In the genomic region with DNA sequence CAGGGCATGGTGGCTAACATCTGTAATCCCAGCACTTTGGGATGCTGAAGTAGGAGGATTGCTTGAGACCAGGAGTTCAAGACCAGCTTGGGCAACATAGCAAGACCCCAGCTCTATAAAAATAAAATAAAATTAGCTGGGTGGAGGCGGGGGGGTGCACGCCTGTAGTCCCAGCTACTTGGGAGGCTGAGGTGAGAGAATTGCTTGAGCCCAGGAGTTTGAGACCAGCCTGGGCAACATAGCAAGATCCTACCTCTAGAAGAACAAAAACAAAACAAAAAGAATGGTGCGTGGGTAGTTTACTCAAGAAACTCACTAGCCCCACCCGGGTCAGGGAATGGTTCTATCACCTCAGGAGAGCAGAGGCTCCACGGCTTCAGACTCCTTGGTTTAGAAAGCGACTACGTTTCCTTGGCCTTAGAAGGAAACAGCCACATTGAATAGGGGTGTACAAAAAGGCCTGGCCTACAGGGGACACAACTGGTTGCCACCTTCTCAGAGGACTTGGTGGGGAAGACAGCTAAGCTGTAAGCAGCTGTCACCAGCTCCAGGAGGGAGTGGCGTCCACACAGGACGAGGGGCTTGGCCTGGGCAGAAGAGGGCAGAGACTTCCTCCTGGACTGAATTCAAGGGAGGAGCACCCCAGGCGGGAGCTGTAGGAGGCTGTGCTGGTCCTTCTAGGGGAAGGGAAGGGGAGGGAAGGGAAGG, we compare ENCODE assay signal across 6 cellular contexts. TPM values are rescaled to one million over a fixed set of nuclear protein-coding genes. Genes with fewer than 3 reads are reported as not detected.
A peak's percentile ranks its signal among the peaks of the same experiment; 100 is the strongest.
DNase-seq lines count a peak whose midpoint lies in the region; ATAC-seq and TF ChIP-seq lines count a peak whose summit lies in the region.

No MANE protein-coding gene starts in this region.

- 52 to 60% methylated on average over 7 to 10 of the region's 10 CpGs for WGBS in body of pancreas, 2 donors

- in situ Hi-C loops in ACHN (cut with HindIII; ENCODE audit: low pct_ligation_motif_present, low pct_unique_long_range_greater_than_20kb, low sequenced_read_pairs): no loop called here

- peak overlapping the region; percentile 50 for H3K4me3 ChIP-seq in Jurkat, Clone E6-1 (ENCODE audit: low read length)
- H3K4me3 ChIP-seq in body of pancreas: no peak overlapping the region

- intact Hi-C loops in body of pancreas (cut with DNase I): no loop called here

- TF ChIP-seq POLR2A in body of pancreas (IDR thresholded peaks at IDR 0.05): no peak

- peaks cover 90% of the 10 kb centered on the region for H3K4me1 ChIP-seq in body of pancreas

- peak overlapping the region in 3 of 4 donors; percentile 62 to 89 (median 85) for H3K27ac ChIP-seq in body of pancreas

- no peaks in the 10 kb centered on the region for H3K27me3 ChIP-seq in body of pancreas

- H3K36me3 ChIP-seq in body of pancreas (replicated peaks in 1 of 2; ENCODE audit: insufficient read depth in 1 of 2, low read depth in 2 of 2): no peaks in the 10 kb centered on the region

- no peaks in the 10 kb centered on the region for H3K9me3 ChIP-seq in body of pancreas

- ATAC-seq in body of pancreas (no peak), omental fat pad (ENCODE audit: low FRiP score) (peak; percentile 24), GM19463 (IDR thresholded peaks at IDR 0.05; ENCODE audit: unreplicated experiment) (no peak)

- peak; percentile 61 for DNase-seq in ACHN
- no peak for DNase-seq in Jurkat, Clone E6-1 (ENCODE audit: low read depth, low spot score)
- DNase-seq in body of pancreas: peak in 1 of 4 donors; percentile 50
- no peak for DNase-seq in omental fat pad (ENCODE audit: low spot score)
- DNase-seq in ecto neural progenitor cell (ENCODE audit: low spot score): no peak

- TF ChIP-seq CTCF in body of pancreas (IDR thresholded peaks at IDR 0.05) (no peak), omental fat pad (IDR thresholded peaks at IDR 0.05) (no peak)

RNA-seq across cellular contexts. Expression of a gene that starts 0.7 kb away (rescaled TPM):
- 52.8 TPM for polyA plus RNA-seq in Jurkat, Clone E6-1 (2012; ENCODE audit: insufficient read depth, insufficient read length)
- 1 to 10 TPM in 1 of 2 donors, under 1 TPM in 1; 0.66 to 4.9 TPM for total RNA-seq in body of pancreas
- 10 to 100 TPM in 1 of 4 donors, 1 to 10 TPM in 3; 1.4 to 10.6 (median 3.1) TPM for total RNA-seq in omental fat pad

RNA-seq across cellular contexts. Expression of a gene that starts 1.0 kb away (rescaled TPM):
- 24.8 TPM for polyA plus RNA-seq in Jurkat, Clone E6-1 (2012; ENCODE audit: insufficient read depth, insufficient read length)
- total RNA-seq in body of pancreas (10 to 100 TPM; 78.9 to 94.6 TPM), omental fat pad (10 to 100 TPM; 21.7 to 29.0 (median 26.0) TPM)

RNA-seq across cellular contexts. Expression of a gene that starts 17.8 kb away (rescaled TPM):
- polyA plus RNA-seq in Jurkat, Clone E6-1 (2012; ENCODE audit: insufficient read depth, insufficient read length): 56.8 TPM
- total RNA-seq in body of pancreas: 10 to 100 TPM; 68.6 to 86.4 TPM
- 10 to 100 TPM; 24.3 to 80.6 (median 52.4) TPM for total RNA-seq in omental fat pad

RNA-seq across cellular contexts. Expression of a gene that starts 27.9 kb away (rescaled TPM):
- polyA plus RNA-seq in Jurkat, Clone E6-1 (2012; ENCODE audit: insufficient read depth, insufficient read length): 121 TPM
- total RNA-seq in body of pancreas (not detected), omental fat pad (1 to 10 TPM in 2 of 4 donors, under 1 TPM in 1, not detected in 1; 0.84 to 2.6 (median 1.3) TPM)

RNA-seq across cellular contexts. Expression of a gene that starts 40.0 kb away (rescaled TPM):
- not detected for polyA plus RNA-seq in Jurkat, Clone E6-1 (2012; ENCODE audit: insufficient read depth, insufficient read length)
- total RNA-seq in body of pancreas: not detected
- not detected for total RNA-seq in omental fat pad
